Comparison of ENCODE assay signal across 14 cellular contexts in genomic region chr20:11401988-11402387, GRCh38.
DNase-seq lines count a peak whose midpoint lies in the region; ATAC-seq and TF ChIP-seq lines count a peak whose summit lies in the region.
"Had no signal": no experiment of that assay in that cellular context is flagged by ENCODE, and none has a peak within 500 bp of the region (broad histone marks: within the 10 kb centered on the region; RNA-seq: fewer than 3 reads in every experiment).

No MANE protein-coding gene starts in this region.

- POLR2A ChIA-PET in SK-N-SH (lab: Yijun Ruan, JAX) (no interaction called here), PC-3 (lab: Charles Lee; ENCODE audit: unreplicated experiment) (no interaction called here), A673 (lab: Charles Lee; ENCODE audit: low non-redundant PET) (no interaction called here)
- POLR2A ChIA-PET in activated CD4-positive, alpha-beta T cell treated with anti-CD3 and anti-CD28 coated beads for 36 hours (lab: Charles Lee), result no interaction called here

- no peak overlapping the region for H3K27ac Mint-ChIP-seq in activated CD4-positive, alpha-beta T cell treated with anti-CD3 and anti-CD28 coated beads for 36 hours
- no peak overlapping the region for H3K27ac Mint-ChIP-seq in activated CD4-positive, alpha-beta T cell treated with anti-CD3 and anti-CD28 coated beads, Interleukin-2, amount 10 ng/mL, durations not matched to agents 24 days and 14 days
- H3K27ac Mint-ChIP-seq: activated B cell treated with CpG ODN at 0.5 μM for 24 hours had no signal

- WGBS in SK-N-SH (ENCODE audit: low lambda C conversion rate), result 65% methylated on average over 3 of the region's 3 CpGs

- H4K20me1 ChIP-seq in SK-N-SH (ENCODE audit: insufficient read depth) (no peaks in the 10 kb centered on the region), PC-3 (ENCODE audit: low read length) (no peaks in the 10 kb centered on the region)

- TF ChIP-seq EP300 in SK-N-SH (IDR thresholded peaks at IDR 0.05; ENCODE audit: borderline replicate concordance in 1 of 2, low read depth in 1 of 2, low read length in 1 of 2), result no peak

- H3K4me2 ChIP-seq in SK-N-SH (peak overlapping the region; percentile 29; the same call in 1 of the 2 replicates), PC-3 (ENCODE audit: low read length) (peak overlapping the region; percentile 61)

- H3K4me1 ChIP-seq in SK-N-SH (ENCODE audit: control insufficient read depth in 1 of 2, insufficient read depth in 2 of 2, low read depth in 1 of 2, low read length in 1 of 2), result no peaks in the 10 kb centered on the region; a peak in 1 of 4 replicates
- no peaks in the 10 kb centered on the region for H3K4me1 ChIP-seq in PC-3 (ENCODE audit: insufficient read depth, low read length)
- no peaks in the 10 kb centered on the region for H3K4me1 ChIP-seq in A673 (ENCODE audit: insufficient read depth, low read length, poor library complexity, severe bottlenecking)

- peaks cover 1% of the 10 kb centered on the region for H3K9me3 Mint-ChIP-seq in activated CD4-positive, alpha-beta T cell treated with anti-CD3 and anti-CD28 coated beads for 36 hours (ENCODE audit: low read depth)
- H3K9me3 Mint-ChIP-seq in activated CD4-positive, alpha-beta T cell treated with anti-CD3 and anti-CD28 coated beads, Interleukin-2, amount 10 ng/mL, durations not matched to agents 24 days and 14 days, result no peaks in the 10 kb centered on the region

- H3K9me3 ChIP-seq in SK-N-SH (no peaks in the 10 kb centered on the region), PC-3 (ENCODE audit: low read length) (no peaks in the 10 kb centered on the region), A673 (ENCODE audit: low read depth, low read length, poor library complexity, severe bottlenecking) (no peaks in the 10 kb centered on the region)
- H3K9me3 ChIP-seq: tibial nerve had no signal

- no peak overlapping the region for H3K9ac ChIP-seq in SK-N-SH
- no peak overlapping the region for H3K9ac ChIP-seq in PC-3 (ENCODE audit: low read length)

- no peak overlapping the region for H3K4me3 Mint-ChIP-seq in activated CD4-positive, alpha-beta T cell treated with anti-CD3 and anti-CD28 coated beads for 36 hours
- H3K4me3 Mint-ChIP-seq in activated CD4-positive, alpha-beta T cell treated with anti-CD3 and anti-CD28 coated beads, Interleukin-2, amount 10 ng/mL, durations not matched to agents 24 days and 14 days, result no peak overlapping the region
- H3K4me3 Mint-ChIP-seq: activated B cell treated with CpG ODN at 0.5 μM for 24 hours had no signal

- intact Hi-C loops in PC-3 (cut with micrococcal nuclease), result no loop called here
- intact Hi-C loops in activated CD4-positive, alpha-beta T cell treated with anti-CD3 and anti-CD28 coated beads for 36 hours (cut with DNase I, micrococcal nuclease), result no loop called here
- intact Hi-C loops in activated CD4-positive, alpha-beta T cell treated with anti-CD3 and anti-CD28 coated beads, Interleukin-2, amount 10 ng/mL, durations not matched to agents 24 days and 14 days (cut with micrococcal nuclease), result no loop called here
- intact Hi-C loops in A673 (cut with micrococcal nuclease; ENCODE audit: unreplicated experiment), result no loop called here

- H3K4me3 ChIP-seq in SK-N-SH (ENCODE audit: low read depth in 2 of 2, low read length in 1 of 2) (no peak overlapping the region; a peak in 1 of 4 replicates), PC-3 (ENCODE audit: low read length) (peak overlapping the region; percentile 52), A673 (ENCODE audit: low read depth, low read length, poor library complexity, severe bottlenecking) (no peak overlapping the region)
- H3K4me3 ChIP-seq: tibial nerve had no signal

- no peaks in the 10 kb centered on the region for H3K27me3 ChIP-seq in SK-N-SH (ENCODE audit: insufficient read depth)
- no peaks in the 10 kb centered on the region for H3K27me3 ChIP-seq in PC-3 (ENCODE audit: low read length)
- H3K27me3 ChIP-seq in A673 (replicated peaks; ENCODE audit: insufficient read depth, low read depth, low read length, poor library complexity), result no peaks in the 10 kb centered on the region
- H3K27me3 ChIP-seq: tibial nerve had no signal

- DNase-seq in SK-N-SH, result no peak
- no peak for DNase-seq in PC-3
- DNase-seq in activated CD4-positive, alpha-beta T cell treated with anti-CD3 and anti-CD28 coated beads for 36 hours, result no peak
- no peak for DNase-seq in activated CD4-positive, alpha-beta T cell treated with anti-CD3 and anti-CD28 coated beads, Interleukin-2, amount 10 ng/mL, durations not matched to agents 24 days and 14 days
- no peak for DNase-seq in DMS79 treated with DMSO at 0.1 percent for 48 hours (lab: John Stamatoyannopoulos, UW)
- no peak for DNase-seq in A673 (ENCODE audit: low spot score)
- DNase-seq: activated B cell treated with CpG ODN at 0.5 μM for 24 hours, NCI-H1092, NCI-H526 treated with DMSO at 0.1 percent for 48 hours, occipital lobe had no signal

- H3K36me3 ChIP-seq in SK-N-SH (replicated peaks in 1 of 2; ENCODE audit: control insufficient read depth in 1 of 2, insufficient read depth in 2 of 2, low read length in 1 of 2), result no peaks in the 10 kb centered on the region
- no peaks in the 10 kb centered on the region for H3K36me3 ChIP-seq in PC-3 (ENCODE audit: low read depth, low read length)
- H3K36me3 ChIP-seq in A673 (ENCODE audit: insufficient read depth, low read length, poor library complexity, severe bottlenecking), result no peaks in the 10 kb centered on the region
- H3K36me3 ChIP-seq: tibial nerve had no signal

- H3K9me2 ChIP-seq in SK-N-SH (no peaks in the 10 kb centered on the region), PC-3 (replicated peaks; ENCODE audit: low read length) (no peaks in the 10 kb centered on the region)

- H2AFZ ChIP-seq in SK-N-SH (ENCODE audit: low read depth) (peak overlapping the region; percentile 9; the same call in 1 of the 2 replicates), PC-3 (ENCODE audit: low read length) (peak overlapping the region; percentile 78)

- no peaks in the 10 kb centered on the region for H3K27me3 Mint-ChIP-seq in activated CD4-positive, alpha-beta T cell treated with anti-CD3 and anti-CD28 coated beads for 36 hours
- no peaks in the 10 kb centered on the region for H3K27me3 Mint-ChIP-seq in activated CD4-positive, alpha-beta T cell treated with anti-CD3 and anti-CD28 coated beads, Interleukin-2, amount 10 ng/mL, durations not matched to agents 24 days and 14 days
- H3K27me3 Mint-ChIP-seq: activated B cell treated with CpG ODN at 0.5 μM for 24 hours had no signal

- BruUV-seq in PC-3 (replicated peaks; lab: Mats Ljungman, UMichigan) (no TSS peak), A673 (replicated peaks; lab: Mats Ljungman, UMichigan) (no TSS peak)

- no peaks in the 10 kb centered on the region for H3K79me2 ChIP-seq in SK-N-SH (ENCODE audit: insufficient read depth)
- H3K79me2 ChIP-seq in PC-3 (ENCODE audit: low read length), result no peaks in the 10 kb centered on the region

- CTCF ChIA-PET in SK-N-SH (lab: Yijun Ruan, JAX) (no interaction called here), PC-3 (lab: Charles Lee) (no interaction called here), A673 (lab: Charles Lee) (no interaction called here)
- CTCF ChIA-PET in activated CD4-positive, alpha-beta T cell treated with anti-CD3 and anti-CD28 coated beads for 36 hours (lab: Charles Lee), result interaction anchor here (0.6 kb wide), 1 partner anchor 1111 kb away, joined by 3 read pairs; no protein-coding TSS in a partner anchor

- TF ChIP-seq CTCF in SK-N-SH (IDR thresholded peaks at IDR 0.05) (no peak), PC-3 (conservative IDR thresholded peaks at IDR 0.05; ENCODE audit: low read depth, low read length) (no peak), A673 (conservative IDR thresholded peaks at IDR 0.05; ENCODE audit: low read depth, low read length) (no peak)

- H3K27ac ChIP-seq in SK-N-SH (ENCODE audit: low read depth in 2 of 2, low read length in 1 of 2), result no peak overlapping the region
- H3K27ac ChIP-seq in PC-3 (ENCODE audit: low read length), result no peak overlapping the region
- no peak overlapping the region for H3K27ac ChIP-seq in A673 (ENCODE audit: low read depth, low read length, poor library complexity, severe bottlenecking)
- H3K27ac ChIP-seq: 22Rv1, tibial nerve had no signal

- H3K4me1 Mint-ChIP-seq in activated CD4-positive, alpha-beta T cell treated with anti-CD3 and anti-CD28 coated beads for 36 hours, result no peaks in the 10 kb centered on the region
- no peaks in the 10 kb centered on the region for H3K4me1 Mint-ChIP-seq in activated CD4-positive, alpha-beta T cell treated with anti-CD3 and anti-CD28 coated beads, Interleukin-2, amount 10 ng/mL, durations not matched to agents 24 days and 14 days
- H3K4me1 Mint-ChIP-seq: activated B cell treated with CpG ODN at 0.5 μM for 24 hours had no signal

- no peak for TF ChIP-seq RAD21 in SK-N-SH (IDR thresholded peaks at IDR 0.05; ENCODE audit: low read length)

- H3K36me3 Mint-ChIP-seq in activated CD4-positive, alpha-beta T cell treated with anti-CD3 and anti-CD28 coated beads for 36 hours (ENCODE audit: low read depth), result no peaks in the 10 kb centered on the region
- no peaks in the 10 kb centered on the region for H3K36me3 Mint-ChIP-seq in activated CD4-positive, alpha-beta T cell treated with anti-CD3 and anti-CD28 coated beads, Interleukin-2, amount 10 ng/mL, durations not matched to agents 24 days and 14 days (ENCODE audit: low read depth)

- ATAC-seq in SK-N-SH treated with all-trans-retinoic acid at 6 μM for 48 hours (no peak), HG03342 (IDR thresholded peaks at IDR 0.05; ENCODE audit: unreplicated experiment) (peak; percentile 79), PC-3 (no peak; the same call in 1 of the 2 replicates)
- ATAC-seq in activated CD4-positive, alpha-beta T cell treated with anti-CD3 and anti-CD28 coated beads for 36 hours, result no peak

- H3F3A ChIP-seq in SK-N-SH (replicated peaks; ENCODE audit: insufficient read depth) (no peaks in the 10 kb centered on the region), PC-3 (ENCODE audit: low read length, unreplicated experiment) (no peaks in the 10 kb centered on the region)

TF ChIP-seq in SK-N-SH treated with all-trans-retinoic acid at 6 μM for 48 hours, 23 proteins besides CTCF, POLR2A, EP300 and RAD21 (continues in another document):
- TF ChIP-seq OSR1 (CRISPR knock-in tag; IDR thresholded peaks at IDR 0.05) (no peak), CREB5 (CRISPR knock-in tag; IDR thresholded peaks at IDR 0.05; ENCODE audit: low read depth) (no peak)
